Comparison of ENCODE assay signal across 9 cellular contexts in genomic region chr2:181954538-181954883, GRCh38. TPM values are rescaled to one million over a fixed set of nuclear protein-coding genes. Genes with fewer than 3 reads are reported as not detected.
DNase-seq lines count a peak whose midpoint lies in the region; ATAC-seq, FAIRE-seq and TF ChIP-seq lines count a peak whose summit lies in the region.
"Had no signal": no experiment of that assay in that cellular context is flagged by ENCODE, and none has a peak within 500 bp of the region (broad histone marks: within the 10 kb centered on the region; RNA-seq: fewer than 3 reads in every experiment).

No MANE protein-coding gene starts in this region.

- TF ChIP-seq EP300 in upper lobe of left lung (IDR thresholded peaks at IDR 0.05), result no peak

- H3K27ac ChIP-seq in right atrium auricular region (no peak overlapping the region), iPS-18a (ENCODE audit: low read length) (no peak overlapping the region), upper lobe of left lung (peak overlapping the region in 2 of 4 donors; percentile 42 to 52), small intestine (ENCODE audit: low read depth in 1 of 2, low read length in 1 of 2) (no peak overlapping the region), substantia nigra (ENCODE audit: low read depth, low read length, poor library complexity, severe bottlenecking) (no peak overlapping the region)
- H3K27ac ChIP-seq: thyroid gland had no signal

- WGBS in upper lobe of left lung, 2 donors, result 16 to 17% methylated on average over 4 of the region's 4 CpGs
- 8 to 20% (median 12%) methylated on average over 4 of the region's 4 CpGs for WGBS in small intestine, 3 donors

- H3K4me1 ChIP-seq in right atrium auricular region (no peaks in the 10 kb centered on the region), iPS-18a (ENCODE audit: control insufficient read depth, low read depth, low read length) (no peaks in the 10 kb centered on the region), upper lobe of left lung (peaks cover 5 to 14% (median 9%) of the 10 kb centered on the region in 4 donors), small intestine (ENCODE audit: control insufficient read depth in 2 of 2, insufficient read depth in 1 of 2, low read depth in 1 of 2, low read length in 1 of 2) (peaks cover 3 to 4% of the 10 kb centered on the region in 2 donors), HAP-1 (peaks cover 3% of the 10 kb centered on the region; the same call in 1 of the 2 replicates)
- H3K4me1 ChIP-seq: thyroid gland had no signal

- TF ChIP-seq CTCF in right atrium auricular region (IDR thresholded peaks at IDR 0.05) (no peak), upper lobe of left lung (IDR thresholded peaks at IDR 0.05) (peak in 1 of 6 experiments; percentile 3)

- FAIRE-seq in small intestine (lab: Jason Lieb, UNC), result no peak

- no peak for DNase-seq in right atrium auricular region (ENCODE audit: low spot score)
- no peak for DNase-seq in Right ventricle myocardium inferior (ENCODE audit: missing footprints)
- DNase-seq in upper lobe of left lung, result no peak
- DNase-seq in small intestine, result no peak
- DNase-seq in HAP-1 (ENCODE audit: low spot score in 2 of 2), result no peak
- no peak for DNase-seq in substantia nigra (lab: John Stamatoyannopoulos, UW)

- H3K4me3 ChIP-seq in right atrium auricular region (peak overlapping the region; percentile 18 to 40), iPS-18a (ENCODE audit: low read length) (peak overlapping the region; percentile 53), upper lobe of left lung (peak overlapping the region in 3 of 4 donors; percentile 11 to 40 (median 39)), small intestine (ENCODE audit: low read depth in 1 of 2, low read length in 2 of 2) (peak overlapping the region in 1 of 2 donors; percentile 6), HAP-1 (no peak overlapping the region; the same call in 1 of the 2 replicates)

- in situ Hi-C loops in HAP-1 (cut with MboI; ENCODE audit: low sequenced_read_pairs), result no loop called here

- no peaks in the 10 kb centered on the region for H3K9me3 ChIP-seq in right atrium auricular region
- H3K9me3 ChIP-seq in iPS-18a (ENCODE audit: control insufficient read depth, low read depth, low read length), result no peaks in the 10 kb centered on the region
- H3K9me3 ChIP-seq in upper lobe of left lung, result no peaks in the 10 kb centered on the region
- no peaks in the 10 kb centered on the region for H3K9me3 ChIP-seq in small intestine (ENCODE audit: control insufficient read depth, low read depth)
- H3K9me3 ChIP-seq in HAP-1, result no peaks in the 10 kb centered on the region
- H3K9me3 ChIP-seq: thyroid gland had no signal

- no peaks in the 10 kb centered on the region for H3K27me3 ChIP-seq in right atrium auricular region
- no peaks in the 10 kb centered on the region for H3K27me3 ChIP-seq in iPS-18a (ENCODE audit: control insufficient read depth, insufficient read depth, low read length)
- no peaks in the 10 kb centered on the region for H3K27me3 ChIP-seq in upper lobe of left lung
- H3K27me3 ChIP-seq in small intestine (ENCODE audit: control insufficient read depth in 2 of 2, insufficient read depth in 2 of 2, low read length in 2 of 2), result no peaks in the 10 kb centered on the region
- H3K27me3 ChIP-seq in HAP-1 (ENCODE audit: low read depth), result no peaks in the 10 kb centered on the region
- H3K27me3 ChIP-seq: thyroid gland had no signal

- no peak for TF ChIP-seq POLR2A in upper lobe of left lung (IDR thresholded peaks at IDR 0.05)

- ATAC-seq in Right ventricle myocardium inferior, result no peak
- ATAC-seq in SK-N-SH treated with all-trans-retinoic acid at 6 μM for 48 hours, result peak; percentile 47
- no peak for ATAC-seq in upper lobe of left lung (ENCODE audit: low FRiP score in 2 of 2)

- no peak overlapping the region for H3K9ac ChIP-seq in iPS-18a (ENCODE audit: low read length)

- H3K36me3 ChIP-seq in right atrium auricular region (no peaks in the 10 kb centered on the region), iPS-18a (ENCODE audit: control insufficient read depth, low read depth, low read length) (no peaks in the 10 kb centered on the region), upper lobe of left lung (no peaks in the 10 kb centered on the region), small intestine (ENCODE audit: control insufficient read depth in 2 of 2, insufficient read depth in 2 of 2, low read length in 2 of 2) (no peaks in the 10 kb centered on the region), HAP-1 (replicated peaks) (no peaks in the 10 kb centered on the region)
- H3K36me3 ChIP-seq: thyroid gland had no signal

- intact Hi-C loops in Right ventricle myocardium inferior (cut with DNase I), result loop anchor here (5.0 kb wide), 1 partner anchor 212 kb away; no protein-coding TSS in a partner anchor

TF ChIP-seq in SK-N-SH treated with all-trans-retinoic acid at 6 μM for 48 hours, 23 proteins besides CTCF, POLR2A, EP300 and RAD21:
- TF ChIP-seq CSRNP3 (CRISPR knock-in tag; IDR thresholded peaks at IDR 0.05), result no peak
- TF ChIP-seq CSDC2 (CRISPR knock-in tag; IDR thresholded peaks at IDR 0.05), result no peak
- no peak for TF ChIP-seq ZFP30 (CRISPR knock-in tag; IDR thresholded peaks at IDR 0.05)
- no peak for TF ChIP-seq TOX (CRISPR knock-in tag; IDR thresholded peaks at IDR 0.05; ENCODE audit: borderline replicate concordance)
- no peak for TF ChIP-seq TCF4 (CRISPR knock-in tag; IDR thresholded peaks at IDR 0.05; ENCODE audit: borderline replicate concordance)
- TF ChIP-seq PPARA (CRISPR knock-in tag; IDR thresholded peaks at IDR 0.05; ENCODE audit: borderline replicate concordance), result no peak
- no peak for TF ChIP-seq ESRRG (CRISPR knock-in tag; IDR thresholded peaks at IDR 0.05)
- TF ChIP-seq ZNF565 (CRISPR knock-in tag; conservative IDR thresholded peaks at IDR 0.05; ENCODE audit: low read depth), result no peak
- no peak for TF ChIP-seq PATZ1 (CRISPR knock-in tag; IDR thresholded peaks at IDR 0.05; ENCODE audit: borderline replicate concordance)

RNA-seq across cellular contexts. Expression of gene PPP1R1C, which starts 31.1 kb away (rescaled TPM):
- 10 to 100 TPM in 1 of 2 donors, 1 to 10 TPM in 1; 5.4 to 14.5 TPM for total RNA-seq in right atrium auricular region
- 24.0 TPM for total RNA-seq in Right ventricle myocardium inferior
- total RNA-seq in upper lobe of left lung, result 10 to 100 TPM in 3 of 6 donors, 1 to 10 TPM in 2, not detected in 1; 2.6 to 13.6 (median 10.9) TPM
- under 1 TPM in 1 of 3 donors, not detected in 2; 0.33 TPM for polyA plus RNA-seq in small intestine
